In the genomic region with DNA sequence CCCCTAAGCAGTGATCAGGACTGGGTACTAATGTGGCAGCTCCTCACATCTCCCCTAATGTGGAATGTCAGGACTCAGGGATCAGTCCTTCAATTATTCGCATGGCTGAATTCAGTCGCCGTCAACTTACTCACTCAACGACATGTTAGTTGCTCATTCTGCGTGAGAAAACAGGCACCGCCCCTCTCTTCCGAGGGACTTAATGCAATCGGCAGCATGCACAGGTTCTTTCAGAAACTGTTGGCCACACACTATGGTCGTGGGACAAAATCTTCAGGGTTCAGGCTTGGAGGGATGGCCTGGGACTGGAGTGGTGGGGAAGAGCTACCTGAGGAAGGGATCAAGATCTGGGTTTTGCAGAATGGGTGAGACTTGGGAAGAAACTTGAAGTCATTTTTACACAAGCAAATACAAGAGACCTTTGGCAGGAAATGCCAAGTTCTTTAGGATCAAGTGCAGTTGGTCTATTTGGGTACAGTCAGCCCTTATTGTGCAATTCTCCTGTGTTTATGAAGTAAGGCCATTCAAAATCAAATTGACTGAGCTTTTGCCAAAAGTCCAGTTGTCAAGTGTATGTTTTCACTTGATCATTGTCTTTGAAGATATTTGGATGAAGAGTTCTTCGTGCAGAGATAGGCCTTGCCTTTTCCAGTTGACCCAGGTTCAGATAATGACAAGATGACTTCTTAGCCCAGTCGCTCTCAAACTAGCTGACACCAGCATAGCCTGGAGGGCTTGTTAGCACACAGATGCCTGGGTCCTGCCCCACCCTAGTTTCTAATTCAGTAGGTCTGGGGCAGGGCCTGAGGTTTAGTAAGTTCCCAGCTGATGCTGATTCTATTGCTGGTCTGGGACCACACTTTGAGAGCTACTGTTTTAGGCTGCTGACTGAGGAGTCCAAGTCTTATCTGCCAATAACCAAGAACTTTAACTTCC, we compare ENCODE assay signal across 29 cellular contexts.
DNase-seq lines count a peak whose midpoint lies in the region; FAIRE-seq and TF ChIP-seq lines count a peak whose summit lies in the region.
"Had no signal": no experiment of that assay in that cellular context is flagged by ENCODE, and none has a peak within 500 bp of the region (broad histone marks: within the 10 kb centered on the region; RNA-seq: fewer than 3 reads in every experiment).

No MANE protein-coding gene starts in this region.

- no peak overlapping the region for H3K4me3 ChIP-seq in NB4 (ENCODE audit: low read depth, low read length)
- H3K4me3 ChIP-seq: breast epithelium, ovary, SK-N-MC, thyroid gland had no signal

- TF ChIP-seq CTCF in NB4 (IDR thresholded peaks at IDR 0.05; ENCODE audit: low read depth, low read length): no peak

- FAIRE-seq in H54 (lab: Jason Lieb, UNC): no peak
- FAIRE-seq: D721Med, GM12891 had no signal

- no peak for TF ChIP-seq POLR2A in NB4 (IDR thresholded peaks at IDR 0.05; ENCODE audit: extremely low read depth, insufficient read length)
- TF ChIP-seq POLR2A in H54 (IDR thresholded peaks at IDR 0.05; ENCODE audit: low read depth, low read length): no peak

- H3K4me3 Mint-ChIP-seq in dendritic cell treated with granulocyte-macrophage colony-stimulating factor and Interleukin-4, amounts not matched to agents 40 ng/mL and 50 ng/mL, for 4 days: no peak overlapping the region
- H3K4me3 Mint-ChIP-seq: activated CD4-positive, alpha-beta T cell treated with anti-CD3 and anti-CD28 coated beads, Interleukin-2, amount 10 ng/mL, durations not matched to agents 24 days and 14 days; activated naive CD4-positive, alpha-beta T cell treated with anti-CD3 and anti-CD28 coated beads for 36 hours; endodermal cell; nephron; T-helper 17 cell had no signal

- no peaks in the 10 kb centered on the region for H3K9me3 Mint-ChIP-seq in dendritic cell treated with granulocyte-macrophage colony-stimulating factor and Interleukin-4, amounts not matched to agents 40 ng/mL and 50 ng/mL, for 4 days
- H3K9me3 Mint-ChIP-seq: activated CD4-positive, alpha-beta T cell treated with anti-CD3 and anti-CD28 coated beads, Interleukin-2, amount 10 ng/mL, durations not matched to agents 24 days and 14 days; activated naive CD4-positive, alpha-beta T cell treated with anti-CD3 and anti-CD28 coated beads for 36 hours; endodermal cell; nephron had no signal

- H3K27me3 Mint-ChIP-seq in dendritic cell treated with granulocyte-macrophage colony-stimulating factor and Interleukin-4, amounts not matched to agents 40 ng/mL and 50 ng/mL, for 4 days: no peaks in the 10 kb centered on the region

- H3K4me1 Mint-ChIP-seq in dendritic cell treated with granulocyte-macrophage colony-stimulating factor and Interleukin-4, amounts not matched to agents 40 ng/mL and 50 ng/mL, for 4 days (ENCODE audit: low read depth): peaks cover 64% of the 10 kb centered on the region
- H3K4me1 Mint-ChIP-seq: activated CD4-positive, alpha-beta T cell treated with anti-CD3 and anti-CD28 coated beads, Interleukin-2, amount 10 ng/mL, durations not matched to agents 24 days and 14 days; T-helper 17 cell had no signal

- DNase-seq in NB4 (ENCODE audit: low read depth): peak; percentile 35
- DNase-seq in left kidney (ENCODE audit: low read depth, low spot score): peak; percentile 18
- DNase-seq in stromal cell of bone marrow (ENCODE audit: low read depth): peak; percentile 2
- no peak for DNase-seq in H54 (ENCODE audit: insufficient read length, low spot score)
- DNase-seq in GM19238 (ENCODE audit: insufficient read length, low spot score): no peak
- no peak for DNase-seq in activated CD4-positive, alpha-beta T cell treated with anti-CD3 and anti-CD28 coated beads for 48 hours
- DNase-seq: activated CD4-positive, alpha-beta T cell treated with anti-CD3 and anti-CD28 coated beads, Interleukin-2, amount 10 ng/mL, durations not matched to agents 24 days and 14 days; activated naive CD4-positive, alpha-beta T cell treated with anti-CD3 and anti-CD28 coated beads for 36 hours; activated T-cell treated with anti-CD3 and anti-CD28 coated beads, Interleukin-2, amount 50 U/mL, for 48 hours; amygdala; cortex of kidney; endodermal cell; head of caudate nucleus; KBM-7; NCI-H1105; NCI-H2029; NCI-H526 treated with DMSO at 0.1 percent for 48 hours; ovary; right cardiac atrium; stimulated activated CD4-positive, alpha-beta T cell treated with anti-CD3 and anti-CD28 coated beads, Interleukin-4, amount 100 ng/mL, for 24 hours; stimulated activated naive CD4-positive, alpha-beta T cell treated with Interleukin-2 at 50 U/mL for 16 hours; T-helper 17 cell; thyroid gland had no signal

- intact Hi-C loops in dendritic cell treated with granulocyte-macrophage colony-stimulating factor and Interleukin-4, amounts not matched to agents 40 ng/mL and 50 ng/mL, for 4 days (cut with micrococcal nuclease): no loop called here

- H3K36me3 Mint-ChIP-seq in dendritic cell treated with granulocyte-macrophage colony-stimulating factor and Interleukin-4, amounts not matched to agents 40 ng/mL and 50 ng/mL, for 4 days (ENCODE audit: low read depth): peaks cover 98% of the 10 kb centered on the region

- peak overlapping the region; percentile 23 for H3K27ac Mint-ChIP-seq in dendritic cell treated with granulocyte-macrophage colony-stimulating factor and Interleukin-4, amounts not matched to agents 40 ng/mL and 50 ng/mL, for 4 days
- H3K27ac Mint-ChIP-seq: activated CD4-positive, alpha-beta T cell treated with anti-CD3 and anti-CD28 coated beads, Interleukin-2, amount 10 ng/mL, durations not matched to agents 24 days and 14 days; activated naive CD4-positive, alpha-beta T cell treated with anti-CD3 and anti-CD28 coated beads for 36 hours; endodermal cell; nephron; T-helper 17 cell had no signal

Comparison
In these comparisons a context has a peak if more than half of its experiments do, and no peak if none do; other contexts are left out.
1. DNase-seq: peak in NB4 (single experiment), left kidney (single experiment) and stromal cell of bone marrow (single experiment); none in H54 (single experiment), GM19238 (single experiment) and activated CD4-positive, alpha-beta T cell treated with anti-CD3 and anti-CD28 coated beads for 48 hours (single experiment).